In the genomic region with DNA sequence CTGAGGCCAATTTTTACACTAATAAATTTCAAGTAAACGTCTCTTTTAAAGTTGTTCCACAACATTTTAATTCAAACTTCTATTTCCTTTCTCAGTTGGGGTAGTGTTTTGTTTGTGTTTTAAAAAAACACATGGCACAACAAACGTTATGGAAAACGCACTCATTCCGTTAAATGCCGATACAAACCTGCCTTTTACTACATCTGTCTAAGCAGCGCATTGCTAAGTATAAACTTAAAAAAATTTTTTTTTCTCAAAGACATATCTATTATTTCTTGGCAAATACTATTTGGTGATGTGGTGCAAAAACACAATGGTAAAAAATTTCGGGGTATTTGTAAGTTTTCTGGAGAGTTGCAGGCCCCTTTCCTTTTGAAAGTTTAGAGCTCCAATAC, we compare ENCODE assay signal across 10 cellular contexts. TPM values are rescaled to one million over a fixed set of nuclear protein-coding genes. Genes with fewer than 3 reads are reported as not detected.
DNase-seq lines count a peak whose midpoint lies in the region; ATAC-seq and TF ChIP-seq lines count a peak whose summit lies in the region.
"Had no signal": no experiment of that assay in that cellular context is flagged by ENCODE, and none has a peak within 500 bp of the region (broad histone marks: within the 10 kb centered on the region; RNA-seq: fewer than 3 reads in every experiment).

No MANE protein-coding gene starts in this region.

- intact Hi-C loops in body of pancreas (cut with DNase I): no loop called here
- intact Hi-C loops in left lung (cut with DNase I): no loop called here
- intact Hi-C loops in posterior cingulate gyrus (cut with DNase I): no loop called here
- intact Hi-C loops in OCI-LY7 (cut with micrococcal nuclease; ENCODE audit: unreplicated experiment): no loop called here

- H3K9me3 Mint-ChIP-seq in HFFc6: no peaks in the 10 kb centered on the region
- H3K9me3 Mint-ChIP-seq in stimulated activated naive B cell treated with anti-CD40 and anti-IgM and Interleukin-4, amounts not matched to agents 10 μg/mL and 1 μg/mL and 100 μg/mL, for 72 hours: no peaks in the 10 kb centered on the region

- no peaks in the 10 kb centered on the region for H3K79me2 ChIP-seq in OCI-LY7 (ENCODE audit: insufficient read depth, low read depth, low read length)

- CTCF ChIA-PET in OCI-LY7 (lab: Charles Lee; ENCODE audit: unreplicated experiment): no interaction called here

- peaks cover 16% of the 10 kb centered on the region for H3K4me1 ChIP-seq in body of pancreas
- peaks cover 6 to 37% of the 10 kb centered on the region in 2 donors for H3K4me1 ChIP-seq in left lung
- H3K4me1 ChIP-seq in OCI-LY7 (ENCODE audit: insufficient read depth, low read length, poor library complexity, severe bottlenecking): peaks cover 35% of the 10 kb centered on the region

- no peaks in the 10 kb centered on the region for H3K36me3 Mint-ChIP-seq in HFFc6 (ENCODE audit: low read depth)
- H3K36me3 Mint-ChIP-seq in stimulated activated naive B cell treated with anti-CD40 and anti-IgM and Interleukin-4, amounts not matched to agents 10 μg/mL and 1 μg/mL and 100 μg/mL, for 72 hours: peaks cover 4 to 10% of the 10 kb centered on the region in 2 donors

- H3K27me3 Mint-ChIP-seq in HFFc6 (ENCODE audit: insufficient read depth): peaks cover 1% of the 10 kb centered on the region; the same call in 1 of the 2 replicates
- peaks cover 47 to 59% of the 10 kb centered on the region in 2 donors for H3K27me3 Mint-ChIP-seq in stimulated activated naive B cell treated with anti-CD40 and anti-IgM and Interleukin-4, amounts not matched to agents 10 μg/mL and 1 μg/mL and 100 μg/mL, for 72 hours

- H3K27me3 ChIP-seq in body of pancreas (no peaks in the 10 kb centered on the region), left lung (peaks cover 0 to 23% of the 10 kb centered on the region in 2 donors)

- H3K4me1 Mint-ChIP-seq in HFFc6 (ENCODE audit: low read depth): peaks cover 67% of the 10 kb centered on the region
- H3K4me1 Mint-ChIP-seq in stimulated activated naive B cell treated with anti-CD40 and anti-IgM and Interleukin-4, amounts not matched to agents 10 μg/mL and 1 μg/mL and 100 μg/mL, for 72 hours: peaks cover 25 to 34% of the 10 kb centered on the region in 2 donors

- H3K9me3 ChIP-seq in body of pancreas: no peaks in the 10 kb centered on the region
- H3K9me3 ChIP-seq in left lung: no peaks in the 10 kb centered on the region
- no peaks in the 10 kb centered on the region for H3K9me3 ChIP-seq in OCI-LY7 (ENCODE audit: low read length)

- no peaks in the 10 kb centered on the region for H3K9me2 ChIP-seq in OCI-LY7 (ENCODE audit: insufficient read depth, low read length)

- no TSS peak for BruUV-seq in OCI-LY7 (replicated peaks; lab: Mats Ljungman, UMichigan)

- POLR2A ChIA-PET in OCI-LY7 (lab: Charles Lee): interaction anchor here (0.7 to 0.8 kb wide), 2 partner anchors 208 to 425 kb away, joined by 3 to 5 read pairs; no protein-coding TSS in a partner anchor

- no peaks in the 10 kb centered on the region for H4K20me1 ChIP-seq in OCI-LY7 (ENCODE audit: insufficient read depth, low read length)

- TF ChIP-seq POLR2A in body of pancreas (IDR thresholded peaks at IDR 0.05): no peak

- DNase-seq in HFFc6 (no peak), body of pancreas (no peak), left lung (no peak), superior temporal gyrus (ENCODE audit: extremely low spot score) (peak; percentile 32), posterior cingulate gyrus (no peak), OCI-LY7 (ENCODE audit: low spot score) (no peak)
- no peak for DNase-seq in stimulated activated naive B cell treated with anti-CD40 and anti-IgM and Interleukin-4, amounts not matched to agents 10 μg/mL and 1 μg/mL and 100 μg/mL, for 72 hours
- DNase-seq: activated CD8-positive, alpha-beta memory T cell treated with anti-CD3 and anti-CD28 coated beads, Interleukin-2, amount 50 U/mL, for 48 hours; effector CD4-positive, alpha-beta T cell; NCI-H1436 had no signal

- no peak for TF ChIP-seq CTCF in HFFc6 (IDR thresholded peaks at IDR 0.05)
- no peak for TF ChIP-seq CTCF in body of pancreas (IDR thresholded peaks at IDR 0.05)
- TF ChIP-seq CTCF in left lung (IDR thresholded peaks at IDR 0.05): no peak
- TF ChIP-seq CTCF in OCI-LY7 (conservative IDR thresholded peaks at IDR 0.05; ENCODE audit: low read length): no peak

- peak overlapping the region; percentile 98 for H3K27ac Mint-ChIP-seq in HFFc6
- H3K27ac Mint-ChIP-seq in stimulated activated naive B cell treated with anti-CD40 and anti-IgM and Interleukin-4, amounts not matched to agents 10 μg/mL and 1 μg/mL and 100 μg/mL, for 72 hours: no peak overlapping the region

- H3K27ac ChIP-seq in body of pancreas (peak overlapping the region; percentile 95 to 99 (median 97)), left lung (peak overlapping the region; percentile 95 to 96), OCI-LY7 (ENCODE audit: low read depth, low read length, poor library complexity, severe bottlenecking) (no peak overlapping the region)

- ATAC-seq in body of pancreas (no peak), left lung (no peak)
- ATAC-seq in stimulated activated naive B cell treated with anti-CD40 and anti-IgM and Interleukin-4, amounts not matched to agents 10 μg/mL and 1 μg/mL and 100 μg/mL, for 72 hours (replicated peaks): no peak

- H3K4me2 ChIP-seq in OCI-LY7 (ENCODE audit: low read length): no peak overlapping the region

- H2AFZ ChIP-seq in OCI-LY7 (ENCODE audit: low read length): no peak overlapping the region

- WGBS in body of pancreas, 2 donors: 39 to 53% methylated on average over 7 of the region's 7 CpGs

- H3K4me3 ChIP-seq in body of pancreas: no peak overlapping the region
- H3K4me3 ChIP-seq in left lung: no peak overlapping the region
- no peak overlapping the region for H3K4me3 ChIP-seq in OCI-LY7 (ENCODE audit: low read depth, low read length, poor library complexity, severe bottlenecking)

- H3K36me3 ChIP-seq in body of pancreas (replicated peaks in 1 of 2; ENCODE audit: insufficient read depth in 1 of 2, low read depth in 2 of 2): no peaks in the 10 kb centered on the region
- H3K36me3 ChIP-seq in left lung: no peaks in the 10 kb centered on the region
- no peaks in the 10 kb centered on the region for H3K36me3 ChIP-seq in OCI-LY7 (ENCODE audit: insufficient read depth, low read length)

- peak overlapping the region; percentile 89 for H3K4me3 Mint-ChIP-seq in HFFc6
- H3K4me3 Mint-ChIP-seq in stimulated activated naive B cell treated with anti-CD40 and anti-IgM and Interleukin-4, amounts not matched to agents 10 μg/mL and 1 μg/mL and 100 μg/mL, for 72 hours: no peak overlapping the region

RNA-seq across cellular contexts. Expression of gene SKIDA1, which starts 1.4 kb away (rescaled TPM):
- total RNA-seq in HFFc6 (2021; fragmentation: NEBNext Ultra II Directional; extraction: Animal tissue kit (Norgen Biotek cat#: 25700)): under 1 TPM; 0.35 to 0.71 (median 0.46) TPM
- total RNA-seq in body of pancreas (1 to 10 TPM in 1 of 2 donors, under 1 TPM in 1; 0.78 to 1.3 TPM), left lung (1 to 10 TPM; 1.2 to 1.9 TPM), OCI-LY7 (2022) (0.06 TPM in 1 of 2 replicates, not detected in the other)
- not detected in 2 replicates for total RNA-seq in OCI-LY7 (2014; rRNA removed; shearing (Covaris generic))

RNA-seq across cellular contexts. Expression of gene MLLT10, which starts 9.9 kb away (rescaled TPM):
- total RNA-seq in HFFc6 (2021; fragmentation: NEBNext Ultra II Directional; extraction: Animal tissue kit (Norgen Biotek cat#: 25700)): 10 to 100 TPM; 21.8 to 25.2 (median 22.9) TPM
- total RNA-seq in body of pancreas: 10 to 100 TPM; 23.7 to 30.1 TPM
- 10 to 100 TPM; 39.9 to 43.2 TPM for total RNA-seq in left lung
- total RNA-seq in OCI-LY7 (2014; rRNA removed; shearing (Covaris generic)): 50.4 and 68.4 TPM in 2 replicates
- total RNA-seq in OCI-LY7 (2022): 67.3 and 74.0 TPM in 2 replicates
